1 cellular context compared by ENCODE assay signal in the genomic region with DNA sequence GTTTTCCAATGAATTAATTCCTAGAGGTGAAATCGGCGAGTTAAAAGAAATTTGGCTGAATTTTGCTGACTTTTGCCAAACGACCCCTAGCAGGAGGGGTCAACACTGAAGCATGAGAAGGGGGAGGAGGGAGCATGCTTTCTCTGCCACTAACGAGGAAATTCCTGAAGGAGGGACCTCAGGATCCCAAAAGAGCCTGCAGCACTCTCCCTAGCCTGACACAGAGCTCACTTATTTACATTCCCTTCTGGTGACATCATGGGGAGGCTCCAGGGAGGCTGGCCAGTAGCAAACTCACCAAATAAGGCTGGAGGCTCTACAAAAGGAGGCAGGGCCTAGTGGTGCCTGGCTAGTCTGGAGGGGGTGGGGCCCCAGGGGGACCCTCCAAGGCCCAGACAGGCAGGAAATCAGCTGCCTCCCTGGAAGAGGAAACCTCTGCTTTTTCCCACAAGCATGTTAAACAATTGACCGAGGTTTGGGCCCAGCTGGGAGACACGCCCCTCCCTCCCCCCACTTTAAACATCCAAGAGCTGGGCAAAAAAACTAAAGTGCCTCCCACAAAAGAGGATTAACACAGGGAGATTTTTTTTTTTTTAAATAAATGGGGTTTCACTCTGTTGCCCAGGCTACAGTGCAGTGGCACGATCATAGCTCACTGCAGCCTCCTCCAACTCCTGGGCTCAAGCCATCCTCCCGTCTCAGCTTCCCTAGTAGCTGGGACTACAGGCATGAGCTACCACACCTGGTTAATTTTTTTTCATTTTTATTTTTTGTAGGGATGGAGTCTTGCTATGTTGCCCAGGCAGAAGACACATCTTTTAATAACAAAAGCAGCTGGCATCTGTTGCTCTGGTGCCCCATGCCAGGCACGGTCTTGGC.
TF ChIP-seq lines count a peak whose summit lies in the region.

No MANE protein-coding gene starts in this region.

TF ChIP-seq in HEK293, 187 proteins besides CTCF, POLR2A, EP300 and RAD21 (continued from another document and continues in another):
- TF ChIP-seq ZNF610 (tag by site-specific recombination; IDR thresholded peaks at IDR 0.05; ENCODE audit: borderline replicate concordance) (no peak), SCRT1 (tag by site-specific recombination; IDR thresholded peaks at IDR 0.05; ENCODE audit: borderline replicate concordance) (no peak), ZNF223 (tag by site-specific recombination; IDR thresholded peaks at IDR 0.05) (no peak), ZNF654 (tag by site-specific recombination; IDR thresholded peaks at IDR 0.05; ENCODE audit: low read depth) (peak; percentile 3; the same call in 1 of the 2 replicates), ZNF335 (tag by site-specific recombination; conservative IDR thresholded peaks at IDR 0.05) (peak; percentile 89), PATZ1 (tag by site-specific recombination; IDR thresholded peaks at IDR 0.05) (peak; percentile 93), KLF8 (tag by site-specific recombination; IDR thresholded peaks at IDR 0.05) (peak; percentile 79), ZNF2 (tag by site-specific recombination; IDR thresholded peaks at IDR 0.05) (0 out of 2 replicates have a peak, but pooled peaks have one; percentile 16), ZSCAN30 (tag by site-specific recombination; IDR thresholded peaks at IDR 0.05) (peak; percentile 92), KLF17 (tag by site-specific recombination; IDR thresholded peaks at IDR 0.05) (peak; percentile 74), ZNF324 (tag by site-specific recombination; IDR thresholded peaks at IDR 0.05) (peak; percentile 66; the same call in 1 of the 2 replicates), ZXDB (tag by site-specific recombination; IDR thresholded peaks at IDR 0.05) (peak; percentile 82), ZNF488 (tag by site-specific recombination; IDR thresholded peaks at IDR 0.05) (no peak), ZFP69B (tag by site-specific recombination; IDR thresholded peaks at IDR 0.05) (peak; percentile 70), ZBTB8A (tag by site-specific recombination; IDR thresholded peaks at IDR 0.05) (peak; percentile 57), ZNF561 (tag by site-specific recombination; IDR thresholded peaks at IDR 0.05; ENCODE audit: borderline replicate concordance) (peak; percentile 80; the same call in 1 of the 2 replicates), SP7 (tag by site-specific recombination; IDR thresholded peaks at IDR 0.05) (peak; percentile 88), PRDM1 (tag by site-specific recombination; IDR thresholded peaks at IDR 0.05) (peak; percentile 92), MZF1 (tag by site-specific recombination; IDR thresholded peaks at IDR 0.05; ENCODE audit: borderline replicate concordance) (no peak), ZBTB48 (tag by site-specific recombination; IDR thresholded peaks at IDR 0.05) (peak; percentile 91), ZNF169 (tag by site-specific recombination; IDR thresholded peaks at IDR 0.05) (no peak), ZNF292 (tag by site-specific recombination; IDR thresholded peaks at IDR 0.05; ENCODE audit: borderline replicate concordance, low read depth) (no peak), ZNF24 (tag by site-specific recombination; IDR thresholded peaks at IDR 0.05) (peak; percentile 28; the same call in 1 of the 2 replicates), ZNF354C (tag by site-specific recombination; IDR thresholded peaks at IDR 0.05; ENCODE audit: borderline replicate concordance, low read depth) (no peak), KLF10 (tag by site-specific recombination; IDR thresholded peaks at IDR 0.05) (peak; percentile 98), ZNF785 (tag by site-specific recombination; IDR thresholded peaks at IDR 0.05) (no peak), ZFP41 (tag by site-specific recombination; IDR thresholded peaks at IDR 0.05; ENCODE audit: borderline replicate concordance) (no peak), ZNF350 (tag by site-specific recombination; IDR thresholded peaks at IDR 0.05) (no peak), ZNF521 (tag by site-specific recombination; IDR thresholded peaks at IDR 0.05) (no peak), HIC1 (tag by site-specific recombination; IDR thresholded peaks at IDR 0.05) (peak; percentile 51; the same call in 1 of the 2 replicates), GFI1B (tag by site-specific recombination; IDR thresholded peaks at IDR 0.05) (no peak)
- TF ChIP-seq, protein P1, sequence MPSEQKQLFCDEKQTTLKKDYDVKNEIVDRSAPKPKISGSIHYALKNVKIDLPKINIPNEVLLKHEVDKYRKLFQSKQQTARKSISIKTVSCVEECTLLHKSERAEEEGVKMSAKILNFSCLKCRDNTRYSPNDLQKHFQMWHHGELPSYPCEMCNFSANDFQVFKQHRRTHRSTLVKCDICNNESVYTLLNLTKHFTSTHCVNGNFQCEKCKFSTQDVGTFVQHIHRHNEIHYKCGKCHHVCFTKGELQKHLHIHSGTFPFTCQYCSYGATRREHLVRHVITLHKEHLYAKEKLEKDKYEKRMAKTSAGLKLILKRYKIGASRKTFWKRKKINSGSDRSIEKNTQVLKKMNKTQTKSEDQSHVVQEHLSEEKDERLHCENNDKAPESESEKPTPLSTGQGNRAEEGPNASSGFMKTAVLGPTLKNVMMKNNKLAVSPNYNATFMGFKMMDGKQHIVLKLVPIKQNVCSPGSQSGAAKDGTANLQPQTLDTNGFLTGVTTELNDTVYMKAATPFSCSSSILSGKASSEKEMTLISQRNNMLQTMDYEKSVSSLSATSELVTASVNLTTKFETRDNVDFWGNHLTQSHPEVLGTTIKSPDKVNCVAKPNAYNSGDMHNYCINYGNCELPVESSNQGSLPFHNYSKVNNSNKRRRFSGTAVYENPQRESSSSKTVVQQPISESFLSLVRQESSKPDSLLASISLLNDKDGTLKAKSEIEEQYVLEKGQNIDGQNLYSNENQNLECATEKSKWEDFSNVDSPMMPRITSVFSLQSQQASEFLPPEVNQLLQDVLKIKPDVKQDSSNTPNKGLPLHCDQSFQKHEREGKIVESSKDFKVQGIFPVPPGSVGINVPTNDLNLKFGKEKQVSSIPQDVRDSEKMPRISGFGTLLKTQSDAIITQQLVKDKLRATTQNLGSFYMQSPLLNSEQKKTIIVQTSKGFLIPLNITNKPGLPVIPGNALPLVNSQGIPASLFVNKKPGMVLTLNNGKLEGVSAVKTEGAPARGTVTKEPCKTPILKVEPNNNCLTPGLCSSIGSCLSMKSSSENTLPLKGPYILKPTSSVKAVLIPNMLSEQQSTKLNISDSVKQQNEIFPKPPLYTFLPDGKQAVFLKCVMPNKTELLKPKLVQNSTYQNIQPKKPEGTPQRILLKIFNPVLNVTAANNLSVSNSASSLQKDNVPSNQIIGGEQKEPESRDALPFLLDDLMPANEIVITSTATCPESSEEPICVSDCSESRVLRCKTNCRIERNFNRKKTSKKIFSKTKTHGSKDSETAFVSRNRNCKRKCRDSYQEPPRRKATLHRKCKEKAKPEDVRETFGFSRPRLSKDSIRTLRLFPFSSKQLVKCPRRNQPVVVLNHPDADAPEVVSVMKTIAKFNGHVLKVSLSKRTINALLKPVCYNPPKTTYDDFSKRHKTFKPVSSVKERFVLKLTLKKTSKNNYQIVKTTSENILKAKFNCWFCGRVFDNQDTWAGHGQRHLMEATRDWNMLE (tag by site-specific recombination; conservative IDR thresholded peaks at IDR 0.05; ENCODE audit: low read depth) = 0 out of 2 replicates have a peak, but pooled peaks have one; percentile 16
- TF ChIP-seq, protein P2, sequence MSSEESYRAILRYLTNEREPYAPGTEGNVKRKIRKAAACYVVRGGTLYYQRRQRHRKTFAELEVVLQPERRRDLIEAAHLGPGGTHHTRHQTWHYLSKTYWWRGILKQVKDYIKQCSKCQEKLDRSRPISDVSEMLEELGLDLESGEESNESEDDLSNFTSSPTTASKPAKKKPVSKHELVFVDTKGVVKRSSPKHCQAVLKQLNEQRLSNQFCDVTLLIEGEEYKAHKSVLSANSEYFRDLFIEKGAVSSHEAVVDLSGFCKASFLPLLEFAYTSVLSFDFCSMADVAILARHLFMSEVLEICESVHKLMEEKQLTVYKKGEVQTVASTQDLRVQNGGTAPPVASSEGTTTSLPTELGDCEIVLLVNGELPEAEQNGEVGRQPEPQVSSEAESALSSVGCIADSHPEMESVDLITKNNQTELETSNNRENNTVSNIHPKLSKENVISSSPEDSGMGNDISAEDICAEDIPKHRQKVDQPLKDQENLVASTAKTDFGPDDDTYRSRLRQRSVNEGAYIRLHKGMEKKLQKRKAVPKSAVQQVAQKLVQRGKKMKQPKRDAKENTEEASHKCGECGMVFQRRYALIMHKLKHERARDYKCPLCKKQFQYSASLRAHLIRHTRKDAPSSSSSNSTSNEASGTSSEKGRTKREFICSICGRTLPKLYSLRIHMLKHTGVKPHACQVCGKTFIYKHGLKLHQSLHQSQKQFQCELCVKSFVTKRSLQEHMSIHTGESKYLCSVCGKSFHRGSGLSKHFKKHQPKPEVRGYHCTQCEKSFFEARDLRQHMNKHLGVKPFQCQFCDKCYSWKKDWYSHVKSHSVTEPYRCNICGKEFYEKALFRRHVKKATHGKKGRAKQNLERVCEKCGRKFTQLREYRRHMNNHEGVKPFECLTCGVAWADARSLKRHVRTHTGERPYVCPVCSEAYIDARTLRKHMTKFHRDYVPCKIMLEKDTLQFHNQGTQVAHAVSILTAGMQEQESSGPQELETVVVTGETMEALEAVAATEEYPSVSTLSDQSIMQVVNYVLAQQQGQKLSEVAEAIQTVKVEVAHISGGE (tag by site-specific recombination; conservative IDR thresholded peaks at IDR 0.05; ENCODE audit: low read depth) = 0 out of 2 replicates have a peak, but pooled peaks have one; percentile 32
- TF ChIP-seq, protein P3, sequence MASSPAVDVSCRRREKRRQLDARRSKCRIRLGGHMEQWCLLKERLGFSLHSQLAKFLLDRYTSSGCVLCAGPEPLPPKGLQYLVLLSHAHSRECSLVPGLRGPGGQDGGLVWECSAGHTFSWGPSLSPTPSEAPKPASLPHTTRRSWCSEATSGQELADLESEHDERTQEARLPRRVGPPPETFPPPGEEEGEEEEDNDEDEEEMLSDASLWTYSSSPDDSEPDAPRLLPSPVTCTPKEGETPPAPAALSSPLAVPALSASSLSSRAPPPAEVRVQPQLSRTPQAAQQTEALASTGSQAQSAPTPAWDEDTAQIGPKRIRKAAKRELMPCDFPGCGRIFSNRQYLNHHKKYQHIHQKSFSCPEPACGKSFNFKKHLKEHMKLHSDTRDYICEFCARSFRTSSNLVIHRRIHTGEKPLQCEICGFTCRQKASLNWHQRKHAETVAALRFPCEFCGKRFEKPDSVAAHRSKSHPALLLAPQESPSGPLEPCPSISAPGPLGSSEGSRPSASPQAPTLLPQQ (tag by site-specific recombination; IDR thresholded peaks at IDR 0.05) = peak; percentile 82
- TF ChIP-seq, protein P4, sequence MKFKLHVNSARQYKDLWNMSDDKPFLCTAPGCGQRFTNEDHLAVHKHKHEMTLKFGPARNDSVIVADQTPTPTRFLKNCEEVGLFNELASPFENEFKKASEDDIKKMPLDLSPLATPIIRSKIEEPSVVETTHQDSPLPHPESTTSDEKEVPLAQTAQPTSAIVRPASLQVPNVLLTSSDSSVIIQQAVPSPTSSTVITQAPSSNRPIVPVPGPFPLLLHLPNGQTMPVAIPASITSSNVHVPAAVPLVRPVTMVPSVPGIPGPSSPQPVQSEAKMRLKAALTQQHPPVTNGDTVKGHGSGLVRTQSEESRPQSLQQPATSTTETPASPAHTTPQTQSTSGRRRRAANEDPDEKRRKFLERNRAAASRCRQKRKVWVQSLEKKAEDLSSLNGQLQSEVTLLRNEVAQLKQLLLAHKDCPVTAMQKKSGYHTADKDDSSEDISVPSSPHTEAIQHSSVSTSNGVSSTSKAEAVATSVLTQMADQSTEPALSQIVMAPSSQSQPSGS (tag by site-specific recombination; IDR thresholded peaks at IDR 0.05; ENCODE audit: low read depth) = peak; percentile 94
